In the genomic region with DNA sequence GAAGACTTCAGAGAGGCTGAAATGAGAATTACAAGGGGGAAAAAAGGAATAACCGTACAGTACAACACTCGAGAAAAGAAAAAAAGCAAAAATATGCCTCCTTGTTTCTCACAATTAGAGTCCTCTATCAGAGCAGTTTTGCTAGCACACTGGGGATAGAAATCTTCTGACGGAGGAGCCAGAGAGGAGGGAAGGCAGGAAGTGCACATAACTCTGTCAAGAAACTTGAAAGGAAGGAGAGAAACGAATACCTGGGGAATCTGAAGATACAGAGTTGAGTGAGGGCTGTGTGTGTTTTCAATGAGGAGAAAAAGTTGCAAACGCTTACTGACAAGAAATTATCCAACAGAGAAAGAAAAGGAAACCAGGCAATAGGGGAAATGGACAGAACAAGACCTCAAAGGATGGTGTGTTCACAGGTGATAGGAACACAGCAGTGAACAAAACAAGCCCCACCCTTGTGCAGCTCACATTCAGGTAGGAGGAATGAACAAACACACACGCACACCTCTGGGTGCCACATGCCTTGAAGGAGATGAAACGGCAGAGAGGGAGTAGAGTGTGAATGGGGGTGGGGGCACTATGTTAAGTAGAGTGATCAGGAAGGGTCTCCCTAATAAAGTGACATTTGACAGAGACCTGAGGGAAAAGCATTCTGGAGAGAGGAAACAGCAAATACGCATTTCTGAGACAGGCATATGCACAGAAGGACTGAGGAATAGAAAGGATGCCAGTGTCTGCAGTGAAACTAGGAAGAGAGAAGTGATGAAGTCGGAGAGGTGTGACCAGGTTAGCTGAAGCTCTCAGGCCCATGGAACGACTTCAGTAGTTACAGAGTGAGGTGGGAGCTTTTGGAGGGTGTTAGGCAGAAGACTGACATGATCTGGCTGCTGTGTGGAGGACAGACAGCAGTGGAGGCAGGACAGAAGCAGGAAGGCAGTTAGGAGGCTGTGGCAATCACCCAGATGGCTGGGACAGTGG, we compare ENCODE assay signal across 17 cellular contexts. TPM values are rescaled to one million over a fixed set of nuclear protein-coding genes. Genes with fewer than 3 reads are reported as not detected.
DNase-seq lines count a peak whose midpoint lies in the region; ATAC-seq and TF ChIP-seq lines count a peak whose summit lies in the region.
"Had no signal": no experiment of that assay in that cellular context is flagged by ENCODE, and none has a peak within 500 bp of the region (broad histone marks: within the 10 kb centered on the region; RNA-seq: fewer than 3 reads in every experiment).

No MANE protein-coding gene starts in this region.

- H3K36me3 Mint-ChIP-seq in CD4-positive, CD25-positive, alpha-beta regulatory T cell, result peaks cover 11% of the 10 kb centered on the region
- peaks cover 16% of the 10 kb centered on the region for H3K36me3 Mint-ChIP-seq in activated CD4-positive, alpha-beta memory T cell treated with anti-CD3 and anti-CD28 coated beads for 36 hours

- H3K27ac ChIP-seq in CD4-positive, CD25-positive, alpha-beta regulatory T cell (ENCODE audit: insufficient read depth, low read length, poor library complexity, severe bottlenecking), result peak overlapping the region; percentile 30
- no peak overlapping the region for H3K27ac ChIP-seq in lower lobe of right lung
- H3K27ac ChIP-seq: coronary artery, heart right ventricle, suprapubic skin had no signal

- DNase-seq in CD4-positive, CD25-positive, alpha-beta regulatory T cell, result peak in 2 of 3 donors; percentile 14 to 43
- DNase-seq in GM12865 (ENCODE audit: low read depth) (peak; percentile 45), lower lobe of right lung (no peak), NCI-H748 (lab: John Stamatoyannopoulos, UW; ENCODE audit: unreplicated experiment) (no peak), RKO (ENCODE audit: low spot score) (no peak), globus pallidus (ENCODE audit: low spot score) (no peak), activated gamma-delta T cell (lab: John Stamatoyannopoulos, UW) (no peak)
- no peak for DNase-seq in activated CD4-positive, alpha-beta memory T cell treated with anti-CD3 and anti-CD28 coated beads for 36 hours
- DNase-seq: anterior cingulate cortex, BE2C, heart right ventricle, kidney, NCI-H774 had no signal

- TF ChIP-seq CTCF in GM12865 (IDR thresholded peaks at IDR 0.05; ENCODE audit: insufficient read depth, low read depth, low read length, missing control alignments) (no peak), lower lobe of right lung (IDR thresholded peaks at IDR 0.05) (no peak)

- no peaks in the 10 kb centered on the region for H3K27me3 ChIP-seq in CD4-positive, CD25-positive, alpha-beta regulatory T cell (ENCODE audit: control insufficient read depth, insufficient read depth, low read length)
- no peaks in the 10 kb centered on the region for H3K27me3 ChIP-seq in lower lobe of right lung (ENCODE audit: low read depth)
- H3K27me3 ChIP-seq: BE2C, heart right ventricle, suprapubic skin had no signal

- peak overlapping the region; percentile 33 for H3K4me3 ChIP-seq in CD4-positive, CD25-positive, alpha-beta regulatory T cell (ENCODE audit: low read depth, low read length)
- H3K4me3 ChIP-seq in GM12865 (ENCODE audit: low read depth, low read length) (no peak overlapping the region), lower lobe of right lung (no peak overlapping the region)
- H3K4me3 ChIP-seq: coronary artery, heart right ventricle, suprapubic skin had no signal

- H3K9me3 Mint-ChIP-seq in CD4-positive, CD25-positive, alpha-beta regulatory T cell, result no peaks in the 10 kb centered on the region
- H3K9me3 Mint-ChIP-seq in activated CD4-positive, alpha-beta memory T cell treated with anti-CD3 and anti-CD28 coated beads for 36 hours, result no peaks in the 10 kb centered on the region

- H3K4me1 ChIP-seq in CD4-positive, CD25-positive, alpha-beta regulatory T cell (ENCODE audit: control insufficient read depth, insufficient read depth, low read length, poor library complexity, severe bottlenecking), result peaks cover 16% of the 10 kb centered on the region
- H3K4me1 ChIP-seq in lower lobe of right lung, result peaks cover 17% of the 10 kb centered on the region
- H3K4me1 ChIP-seq: BE2C, suprapubic skin had no signal

- POLR2A ChIA-PET in activated CD4-positive, alpha-beta memory T cell treated with anti-CD3 and anti-CD28 coated beads for 36 hours (lab: Charles Lee), result no interaction called here

- H3K9me3 ChIP-seq in CD4-positive, CD25-positive, alpha-beta regulatory T cell (ENCODE audit: control insufficient read depth in 2 of 2, low read length in 2 of 2), result no peaks in the 10 kb centered on the region
- H3K9me3 ChIP-seq in lower lobe of right lung, result no peaks in the 10 kb centered on the region
- H3K9me3 ChIP-seq: BE2C, suprapubic skin had no signal

- ATAC-seq in CD4-positive, CD25-positive, alpha-beta regulatory T cell (ENCODE audit: low read depth in 2 of 2), result peak; percentile 50 to 72
- ATAC-seq in lower lobe of right lung, result peak; percentile 22 to 53
- ATAC-seq: esophagus mucosa, Right ventricle myocardium inferior had no signal

- no peaks in the 10 kb centered on the region for H3K36me3 ChIP-seq in CD4-positive, CD25-positive, alpha-beta regulatory T cell (ENCODE audit: control insufficient read depth, insufficient read depth, low read length)
- H3K36me3 ChIP-seq in lower lobe of right lung, result peaks cover 7% of the 10 kb centered on the region
- H3K36me3 ChIP-seq: BE2C had no signal

- peak overlapping the region in 3 of 4 donors; percentile 40 to 82 (median 72) for H3K4me3 Mint-ChIP-seq in CD4-positive, CD25-positive, alpha-beta regulatory T cell
- no peak overlapping the region for H3K4me3 Mint-ChIP-seq in activated CD4-positive, alpha-beta memory T cell treated with anti-CD3 and anti-CD28 coated beads for 36 hours

- peak overlapping the region; percentile 85 to 97 (median 92) for H3K27ac Mint-ChIP-seq in CD4-positive, CD25-positive, alpha-beta regulatory T cell
- peak overlapping the region; percentile 53 for H3K27ac Mint-ChIP-seq in activated CD4-positive, alpha-beta memory T cell treated with anti-CD3 and anti-CD28 coated beads for 36 hours

- CTCF ChIA-PET in activated CD4-positive, alpha-beta memory T cell treated with anti-CD3 and anti-CD28 coated beads for 36 hours (lab: Charles Lee), result interaction anchor here (1.1 to 5.2 kb wide), 4 partner anchors 9 to 202 kb away, joined by 3 to 22 read pairs (median 5); no protein-coding TSS in a partner anchor

- H3K4me1 Mint-ChIP-seq in CD4-positive, CD25-positive, alpha-beta regulatory T cell, result peaks cover 23 to 42% (median 31%) of the 10 kb centered on the region in 4 donors
- H3K4me1 Mint-ChIP-seq in activated CD4-positive, alpha-beta memory T cell treated with anti-CD3 and anti-CD28 coated beads for 36 hours (ENCODE audit: low read depth), result peaks cover 25% of the 10 kb centered on the region

- H3K27me3 Mint-ChIP-seq in CD4-positive, CD25-positive, alpha-beta regulatory T cell, result no peaks in the 10 kb centered on the region
- no peaks in the 10 kb centered on the region for H3K27me3 Mint-ChIP-seq in activated CD4-positive, alpha-beta memory T cell treated with anti-CD3 and anti-CD28 coated beads for 36 hours

- intact Hi-C loops in activated CD4-positive, alpha-beta memory T cell treated with anti-CD3 and anti-CD28 coated beads for 36 hours (cut with micrococcal nuclease), result no loop called here
- intact Hi-C loops in lower lobe of right lung (cut with DNase I), result no loop called here

RNA-seq across cellular contexts. Expression of gene SPOCK2, which starts 46.7 kb away (rescaled TPM):
- 683 TPM for total RNA-seq in CD4-positive, CD25-positive, alpha-beta regulatory T cell
- 100 to 1,000 TPM; 221 to 321 (median 270) TPM for polyA plus RNA-seq in CD4-positive, CD25-positive, alpha-beta regulatory T cell
- total RNA-seq in activated CD4-positive, alpha-beta memory T cell treated with anti-CD3 and anti-CD28 coated beads for 36 hours, result 100 to 1,000 TPM; 216 to 218 TPM
- total RNA-seq in lower lobe of right lung, result 108 TPM

Comparison
In these comparisons a context has a peak if more than half of its experiments do, and no peak if none do; other contexts are left out.
1. DNase-seq: peak in CD4-positive, CD25-positive, alpha-beta regulatory T cell (2 of 3) and GM12865 (single experiment); none in activated CD4-positive, alpha-beta memory T cell treated with anti-CD3 and anti-CD28 coated beads for 36 hours (single experiment), lower lobe of right lung (single experiment), NCI-H748 (single experiment), RKO (single experiment), globus pallidus (single experiment) and activated gamma-delta T cell (single experiment).